ENCODE assay signal across 14 cellular contexts in the genomic region with DNA sequence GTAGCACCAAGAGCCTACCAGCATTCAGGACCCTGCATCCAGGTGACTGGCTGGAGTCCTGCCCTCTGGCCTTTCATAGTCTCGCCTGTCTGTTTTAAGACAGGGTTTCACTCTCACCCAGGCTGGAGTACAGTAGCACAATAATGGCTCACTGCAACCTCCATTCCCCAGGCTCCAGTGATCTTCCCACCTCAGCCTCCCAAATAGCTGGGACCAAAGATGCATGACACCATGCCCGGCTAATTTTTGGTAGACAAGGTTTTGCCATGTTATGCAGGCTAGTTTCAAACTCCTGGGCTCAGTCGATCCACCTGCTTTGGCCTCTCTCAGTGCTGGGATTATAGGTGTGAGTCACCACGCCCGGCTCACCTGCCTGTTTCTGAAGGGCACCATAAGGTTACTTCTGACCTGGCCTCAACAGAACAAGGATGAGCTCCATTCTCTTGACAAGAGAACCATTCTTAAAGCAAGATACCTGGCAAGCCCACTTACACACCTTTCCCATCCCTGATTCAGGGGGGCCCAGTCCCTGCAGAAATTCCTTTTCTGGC. TPM values are rescaled to one million over a fixed set of nuclear protein-coding genes. Genes with fewer than 3 reads are reported as not detected.
DNase-seq lines count a peak whose midpoint lies in the region; ATAC-seq and TF ChIP-seq lines count a peak whose summit lies in the region.
"Had no signal": no experiment of that assay in that cellular context is flagged by ENCODE, and none has a peak within 500 bp of the region (broad histone marks: within the 10 kb centered on the region; RNA-seq: fewer than 3 reads in every experiment).

No MANE protein-coding gene starts in this region.

- H3K27me3 ChIP-seq in CD4-positive, alpha-beta T cell (ENCODE audit: control insufficient read depth, insufficient read depth, low read length), result no peaks in the 10 kb centered on the region
- H3K27me3 ChIP-seq: uterus had no signal

- H3K27me3 Mint-ChIP-seq in CD4-positive, alpha-beta T cell, result no peaks in the 10 kb centered on the region
- peaks cover 0 to 2% (median 0%) of the 10 kb centered on the region in 3 donors for H3K27me3 Mint-ChIP-seq in immature natural killer cell (ENCODE audit: low read depth in 3 of 3)
- H3K27me3 Mint-ChIP-seq: activated B cell treated with CpG ODN at 0.5 μM for 24 hours; CD4-positive, CD25-positive, alpha-beta regulatory T cell; naive B cell; stimulated activated naive B cell treated with anti-CD40 and anti-IgM and Interleukin-4, amounts not matched to agents 10 μg/mL and 1 μg/mL and 100 μg/mL, for 72 hours had no signal

- CTCF ChIA-PET in CD4-positive, alpha-beta T cell (lab: Charles Lee), result no interaction called here

- H3K36me3 Mint-ChIP-seq in CD4-positive, alpha-beta T cell (ENCODE audit: low read depth), result peaks cover 76% of the 10 kb centered on the region
- peaks cover 41 to 54% of the 10 kb centered on the region in 2 donors for H3K36me3 Mint-ChIP-seq in activated naive CD4-positive, alpha-beta T cell treated with anti-CD3 and anti-CD28 coated beads, Interleukin-2, amount 50 U/mL, for 72 hours
- H3K36me3 Mint-ChIP-seq in immature natural killer cell, result peaks cover 4 to 53% (median 46%) of the 10 kb centered on the region in 3 donors

- intact Hi-C loops in CD4-positive, alpha-beta T cell (cut with DNase I, micrococcal nuclease), result loop anchor here in 1 of 2 experiments (10.0 kb wide), 4 partner anchors 256 to 1294 kb away; a partner anchor contains a TSS

- no peak overlapping the region for H3K27ac ChIP-seq in CD4-positive, alpha-beta T cell (ENCODE audit: low read depth, low read length)
- H3K27ac ChIP-seq: uterus had no signal

- peaks cover 35% of the 10 kb centered on the region for H3K4me1 Mint-ChIP-seq in CD4-positive, alpha-beta T cell (ENCODE audit: low read depth)
- H3K4me1 Mint-ChIP-seq in immature natural killer cell, result peaks cover 29 to 41% of the 10 kb centered on the region in 2 donors

- no peak overlapping the region for H3K4me3 Mint-ChIP-seq in CD4-positive, alpha-beta T cell
- no peak overlapping the region for H3K4me3 Mint-ChIP-seq in immature natural killer cell
- H3K4me3 Mint-ChIP-seq: activated B cell treated with CpG ODN at 0.5 μM for 24 hours; activated T-cell treated with anti-CD3 and anti-CD28 coated beads, Interleukin-2, amount 50 U/mL, for 72 hours; naive B cell; stimulated activated naive B cell treated with anti-CD40 and anti-IgM and Interleukin-4, amounts not matched to agents 10 μg/mL and 1 μg/mL and 100 μg/mL, for 72 hours had no signal

- H3K9me3 Mint-ChIP-seq in CD4-positive, alpha-beta T cell, result no peaks in the 10 kb centered on the region
- no peaks in the 10 kb centered on the region for H3K9me3 Mint-ChIP-seq in activated naive CD4-positive, alpha-beta T cell treated with anti-CD3 and anti-CD28 coated beads, Interleukin-2, amount 50 U/mL, for 72 hours
- H3K9me3 Mint-ChIP-seq in immature natural killer cell, result no peaks in the 10 kb centered on the region
- H3K9me3 Mint-ChIP-seq: activated B cell treated with CpG ODN at 0.5 μM for 24 hours; activated T-cell treated with anti-CD3 and anti-CD28 coated beads, Interleukin-2, amount 50 U/mL, for 72 hours; CD4-positive, CD25-positive, alpha-beta regulatory T cell; naive B cell; stimulated activated naive B cell treated with anti-CD40 and anti-IgM and Interleukin-4, amounts not matched to agents 10 μg/mL and 1 μg/mL and 100 μg/mL, for 72 hours had no signal

- no peak for DNase-seq in CD4-positive, alpha-beta T cell
- DNase-seq in HT-29 (ENCODE audit: low spot score), result peak; percentile 22
- DNase-seq in activated naive CD4-positive, alpha-beta T cell treated with anti-CD3 and anti-CD28 coated beads, Interleukin-2, amount 50 U/mL, for 72 hours (ENCODE audit: low spot score in 2 of 2), result no peak
- DNase-seq in immature natural killer cell, result no peak
- DNase-seq in retina, result no peak
- no peak for DNase-seq in stimulated activated CD8-positive, alpha-beta memory T cell treated with anti-CD3 and anti-CD28 coated beads, Interleukin-4, amount 100 ng/mL, for 48 hours
- no peak for DNase-seq in A172 (ENCODE audit: low spot score)
- DNase-seq in DMS114 treated with DMSO at 0.1 percent for 48 hours (lab: John Stamatoyannopoulos, UW; ENCODE audit: unreplicated experiment), result no peak
- DNase-seq: activated B cell treated with CpG ODN at 0.5 μM for 24 hours; naive B cell; stimulated activated naive B cell treated with anti-CD40 and anti-IgM and Interleukin-4, amounts not matched to agents 10 μg/mL and 1 μg/mL and 100 μg/mL, for 72 hours; uterus had no signal

- no peaks in the 10 kb centered on the region for H3K9me3 ChIP-seq in CD4-positive, alpha-beta T cell (ENCODE audit: control insufficient read depth, low read length)
- H3K9me3 ChIP-seq: uterus had no signal

- TF ChIP-seq CTCF in CD4-positive, alpha-beta T cell (IDR thresholded peaks at IDR 0.05), result no peak

- POLR2A ChIA-PET in CD4-positive, alpha-beta T cell (lab: Charles Lee), result no interaction called here

- ATAC-seq in CD4-positive, alpha-beta T cell (ENCODE audit: poor library complexity), result no peak
- peak; percentile 12 to 27 for ATAC-seq in activated naive CD4-positive, alpha-beta T cell treated with anti-CD3 and anti-CD28 coated beads, Interleukin-2, amount 50 U/mL, for 72 hours

- peak overlapping the region; percentile 80 for H3K27ac Mint-ChIP-seq in CD4-positive, alpha-beta T cell
- peak overlapping the region in 1 of 2 donors; percentile 36 for H3K27ac Mint-ChIP-seq in activated naive CD4-positive, alpha-beta T cell treated with anti-CD3 and anti-CD28 coated beads, Interleukin-2, amount 50 U/mL, for 72 hours
- H3K27ac Mint-ChIP-seq in immature natural killer cell, result peak overlapping the region in 4 of 6 donors; percentile 13 to 71 (median 38)
- H3K27ac Mint-ChIP-seq: activated B cell treated with CpG ODN at 0.5 μM for 24 hours had no signal

RNA-seq across cellular contexts. Expression of a gene that starts 6.7 kb away (rescaled TPM):
- total RNA-seq in CD4-positive, alpha-beta T cell, result 1,000 to 10,000 TPM; 1,581 to 1,641 TPM
- 865 and 880 TPM in 2 replicates for total RNA-seq in HT-29 (2014; rRNA removed; shearing (Covaris generic))
- total RNA-seq in activated naive CD4-positive, alpha-beta T cell treated with anti-CD3 and anti-CD28 coated beads, Interleukin-2, amount 50 U/mL, for 72 hours, result 1,000 to 10,000 TPM; 1,263 to 1,366 TPM
- 100 to 1,000 TPM; 414 to 635 (median 421) TPM for polyA plus RNA-seq in immature natural killer cell
- total RNA-seq in A172 (2014; rRNA removed; shearing (Covaris generic)), result 674 and 762 TPM in 2 replicates

RNA-seq across cellular contexts. Expression of a gene that starts 31.6 kb away (rescaled TPM):
- total RNA-seq in CD4-positive, alpha-beta T cell, result under 1 TPM in 1 of 2 experiments, not detected in 1; 0.08 TPM
- 3.8 and 5.5 TPM in 2 replicates for total RNA-seq in HT-29 (2014; rRNA removed; shearing (Covaris generic))
- 10 to 100 TPM; 12.6 to 21.8 TPM for total RNA-seq in activated naive CD4-positive, alpha-beta T cell treated with anti-CD3 and anti-CD28 coated beads, Interleukin-2, amount 50 U/mL, for 72 hours
- under 1 TPM; 0.21 to 0.68 (median 0.38) TPM for polyA plus RNA-seq in immature natural killer cell
- total RNA-seq in A172 (2014; rRNA removed; shearing (Covaris generic)), result 16.3 and 19.0 TPM in 2 replicates

RNA-seq across cellular contexts. Expression of a gene that starts 35.3 kb away (rescaled TPM):
- under 1 TPM in 1 of 2 experiments, not detected in 1; 0.52 TPM for total RNA-seq in CD4-positive, alpha-beta T cell
- 1.3 and 3.2 TPM in 2 replicates for total RNA-seq in HT-29 (2014; rRNA removed; shearing (Covaris generic))
- total RNA-seq in activated naive CD4-positive, alpha-beta T cell treated with anti-CD3 and anti-CD28 coated beads, Interleukin-2, amount 50 U/mL, for 72 hours, result under 1 TPM in 1 of 2 donors, not detected in 1; 0.43 TPM
- 1 to 10 TPM in 1 of 3 donors, not detected in 2; 1.8 TPM for polyA plus RNA-seq in immature natural killer cell
- total RNA-seq in A172 (2014; rRNA removed; shearing (Covaris generic)), result 0.43 TPM in 1 of 2 replicates, not detected in the other
- total RNA-seq: activated B cell treated with CpG ODN at 0.5 μM for 24 hours had no signal
- polyA plus RNA-seq: CD4-positive, CD25-positive, alpha-beta regulatory T cell had no signal
